1 cellular context compared by ENCODE assay signal in the genomic region with DNA sequence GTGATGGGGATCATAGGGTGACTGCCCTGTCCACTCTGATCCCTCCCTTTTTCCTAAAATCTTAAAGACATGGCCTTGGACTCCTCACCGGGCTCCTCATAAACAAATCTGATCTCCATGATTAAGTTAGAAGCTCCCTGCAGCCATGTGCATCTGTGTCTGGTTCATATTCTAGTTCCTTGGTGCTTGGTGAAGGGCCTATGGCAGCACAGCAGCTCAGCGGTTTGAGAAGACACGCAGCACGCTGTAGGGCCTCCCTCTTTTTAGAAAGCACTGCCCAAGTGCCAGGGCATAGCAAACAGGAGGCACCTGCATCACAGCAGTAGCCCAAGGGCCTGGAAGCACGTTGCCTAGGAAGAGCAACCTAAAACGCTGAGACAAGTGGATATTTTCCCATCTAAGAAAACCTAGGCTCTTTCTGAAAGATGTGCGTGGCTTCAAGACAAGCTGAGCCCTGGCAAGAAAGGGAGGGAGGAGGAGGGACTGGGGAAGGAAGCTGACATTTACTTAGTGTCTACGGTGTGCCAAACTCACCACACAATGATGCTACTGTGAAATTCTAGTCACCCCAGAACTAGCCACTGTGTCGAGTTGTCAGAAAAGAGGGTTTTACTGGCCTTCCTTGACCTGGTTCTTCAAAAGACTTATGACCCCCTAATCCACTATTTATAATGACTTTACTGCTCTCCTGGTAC.
A peak's percentile ranks its signal among the peaks of the same experiment; 100 is the strongest.
TF ChIP-seq lines count a peak whose summit lies in the region.

No MANE protein-coding gene starts in this region.

TF ChIP-seq in GM12878, 131 proteins besides CTCF, POLR2A, EP300 and RAD21:
- TF ChIP-seq WRNIP1 (IDR thresholded peaks at IDR 0.05; ENCODE audit: borderline replicate concordance, low read depth, low read length) (0 out of 2 replicates have a peak, but pooled peaks have one; percentile 41), RELA (IDR thresholded peaks at IDR 0.05; ENCODE audit: borderline replicate concordance, partially characterized antibody) (no peak), NR2F1 (conservative IDR thresholded peaks at IDR 0.05) (0 out of 2 replicates have a peak, but pooled peaks have one; percentile 19), PAX5 (IDR thresholded peaks at IDR 0.05; ENCODE audit: borderline replicate concordance, low read depth, low read length) (peak; percentile 52), SMAD1 (IDR thresholded peaks at IDR 0.05; ENCODE audit: low read depth, partially characterized antibody) (no peak), CBFB (IDR thresholded peaks at IDR 0.05; ENCODE audit: low read depth) (0 out of 2 replicates have a peak, but pooled peaks have one; percentile 16), MTA2 (IDR thresholded peaks at IDR 0.05; ENCODE audit: low read depth) (peak; percentile 27; the same call in 1 of the 2 replicates), MXI1 (IDR thresholded peaks at IDR 0.05; ENCODE audit: low read depth, low read length) (0 out of 2 replicates have a peak, but pooled peaks have one; percentile 15), RUNX3 (IDR thresholded peaks at IDR 0.05; ENCODE audit: low read length) (peak; percentile 58)
